Comparison of ENCODE assay signal across 34 cellular contexts in genomic region chr3:126407412-126408044, GRCh38. TPM values are rescaled to one million over a fixed set of nuclear protein-coding genes. Genes with fewer than 3 reads are reported as not detected.
"Had no signal": no experiment of that assay in that cellular context is flagged by ENCODE, and none has a peak within 500 bp of the region (broad histone marks: within the 10 kb centered on the region; RNA-seq: fewer than 3 reads in every experiment).

No MANE protein-coding gene starts in this region.

- ATAC-seq: activated CD8-positive, alpha-beta T cell treated with anti-CD3 and anti-CD28 coated beads, Interleukin-2, amount 10 ng/mL, durations not matched to agents 7 days and 5 days; activated T-helper 17 cell treated with anti-CD3 and anti-CD28 coated beads, Interleukin-2, amount 50 U/mL, for 72 hours; effector memory CD8-positive, alpha-beta T cell; left ventricle myocardium superior; natural killer cell treated with Interleukin-12 subunit alpha and Interleukin-12 subunit beta and Interleukin-15 and Interleukin-18, amount 100 ng/mL, for 72 hours; pancreas; psoas muscle; right cardiac atrium; stimulated activated memory B cell treated with anti-CD40 and anti-IgM and Interleukin-4, amounts not matched to agents 10 μg/mL and 1 μg/mL and 100 μg/mL, for 72 hours had no signal

- H3K27me3 ChIP-seq: adrenal gland, ascending aorta, brain microvascular endothelial cell, pancreas, uterus had no signal

- H3K9me3 Mint-ChIP-seq: activated CD4-positive, alpha-beta T cell treated with anti-CD3 and anti-CD28 coated beads, Interleukin-2, amount 10 ng/mL, durations not matched to agents 7 days and 5 days; activated T-cell treated with anti-CD3 and anti-CD28 coated beads, Interleukin-2, amount 50 U/mL, for 24 hours; activated T-helper 17 cell treated with anti-CD3 and anti-CD28 coated beads, Interleukin-2, amount 50 U/mL, for 72 hours; effector memory CD8-positive, alpha-beta T cell; natural killer cell treated with Interleukin-12 subunit alpha and Interleukin-12 subunit beta and Interleukin-15 and Interleukin-18, amount 100 ng/mL, for 72 hours; stimulated activated memory B cell treated with anti-CD40 and anti-IgM and Interleukin-4, amounts not matched to agents 10 μg/mL and 1 μg/mL and 100 μg/mL, for 72 hours had no signal

- DNase-seq: activated CD4-positive, alpha-beta T cell treated with anti-CD3 and anti-CD28 coated beads, Interleukin-2, amount 10 ng/mL, durations not matched to agents 7 days and 5 days; activated CD4-positive, CD25-positive, alpha-beta regulatory T cell treated with anti-CD3 and anti-CD28 coated beads, Interleukin-2, amount 50 U/mL, for 72 hours; activated CD8-positive, alpha-beta T cell treated with anti-CD3 and anti-CD28 coated beads, Interleukin-2, amount 10 ng/mL, durations not matched to agents 7 days and 5 days; activated naive CD4-positive, alpha-beta T cell; activated T-cell treated with anti-CD3 and anti-CD28 coated beads, Interleukin-2, amount 50 U/mL, for 24 hours; brain microvascular endothelial cell; caudate nucleus; effector memory CD8-positive, alpha-beta T cell; glutamatergic neuron; hippocampal formation; left ventricle myocardium superior; mammary epithelial cell; midbrain; pancreas; psoas muscle; stimulated activated CD4-positive, alpha-beta T cell treated with anti-CD3 and anti-CD28 coated beads, Interleukin-2, amount 100 ng/mL, for 24 hours; stomach; uterus; WERI-Rb-1 had no signal

- H3K36me3 Mint-ChIP-seq: activated naive CD8-positive, alpha-beta T cell; natural killer cell treated with Interleukin-12 subunit alpha and Interleukin-12 subunit beta and Interleukin-15 and Interleukin-18, amount 100 ng/mL, for 72 hours; stimulated activated memory B cell treated with anti-CD40 and anti-IgM and Interleukin-4, amounts not matched to agents 10 μg/mL and 1 μg/mL and 100 μg/mL, for 72 hours had no signal

- H3K4me1 ChIP-seq: adrenal gland, ascending aorta, esophagus muscularis mucosa, pancreas, psoas muscle, stomach, suprapubic skin, tibial nerve, uterus had no signal

- H3K4me3 ChIP-seq: adrenal gland, ascending aorta, dorsolateral prefrontal cortex, esophagus muscularis mucosa, pancreas, psoas muscle, skin epidermis, stomach, suprapubic skin, tibial nerve, uterus had no signal

- H3K27ac Mint-ChIP-seq: activated CD4-positive, alpha-beta T cell treated with anti-CD3 and anti-CD28 coated beads, Interleukin-2, amount 10 ng/mL, durations not matched to agents 7 days and 5 days; activated CD8-positive, alpha-beta T cell treated with anti-CD3 and anti-CD28 coated beads, Interleukin-2, amount 10 ng/mL, durations not matched to agents 7 days and 5 days; activated naive CD8-positive, alpha-beta T cell; activated T-cell treated with anti-CD3 and anti-CD28 coated beads, Interleukin-2, amount 50 U/mL, for 24 hours; activated T-helper 17 cell treated with anti-CD3 and anti-CD28 coated beads, Interleukin-2, amount 50 U/mL, for 72 hours; effector memory CD8-positive, alpha-beta T cell; natural killer cell treated with Interleukin-12 subunit alpha and Interleukin-12 subunit beta and Interleukin-15 and Interleukin-18, amount 100 ng/mL, for 72 hours; stimulated activated memory B cell treated with anti-CD40 and anti-IgM and Interleukin-4, amounts not matched to agents 10 μg/mL and 1 μg/mL and 100 μg/mL, for 72 hours had no signal

- H3K36me3 ChIP-seq: adrenal gland, ascending aorta, brain microvascular endothelial cell, esophagus muscularis mucosa, neutrophil, pancreas, stomach, suprapubic skin, tibial nerve, uterus, WERI-Rb-1 had no signal

- H3K4me3 Mint-ChIP-seq: activated CD4-positive, alpha-beta T cell treated with anti-CD3 and anti-CD28 coated beads, Interleukin-2, amount 10 ng/mL, durations not matched to agents 7 days and 5 days; activated CD8-positive, alpha-beta T cell treated with anti-CD3 and anti-CD28 coated beads, Interleukin-2, amount 10 ng/mL, durations not matched to agents 7 days and 5 days; activated naive CD8-positive, alpha-beta T cell; activated T-cell treated with anti-CD3 and anti-CD28 coated beads, Interleukin-2, amount 50 U/mL, for 24 hours; activated T-helper 17 cell treated with anti-CD3 and anti-CD28 coated beads, Interleukin-2, amount 50 U/mL, for 72 hours; effector memory CD8-positive, alpha-beta T cell; natural killer cell treated with Interleukin-12 subunit alpha and Interleukin-12 subunit beta and Interleukin-15 and Interleukin-18, amount 100 ng/mL, for 72 hours; stimulated activated memory B cell treated with anti-CD40 and anti-IgM and Interleukin-4, amounts not matched to agents 10 μg/mL and 1 μg/mL and 100 μg/mL, for 72 hours had no signal

- H3K4me1 Mint-ChIP-seq: activated CD4-positive, alpha-beta T cell treated with anti-CD3 and anti-CD28 coated beads, Interleukin-2, amount 10 ng/mL, durations not matched to agents 7 days and 5 days; activated T-helper 17 cell treated with anti-CD3 and anti-CD28 coated beads, Interleukin-2, amount 50 U/mL, for 72 hours; stimulated activated memory B cell treated with anti-CD40 and anti-IgM and Interleukin-4, amounts not matched to agents 10 μg/mL and 1 μg/mL and 100 μg/mL, for 72 hours had no signal

- H3K9me3 ChIP-seq: adrenal gland, ascending aorta, neutrophil, pancreas, psoas muscle, stomach, suprapubic skin, tibial nerve, uterus had no signal

- H3K27ac ChIP-seq: adrenal gland, ascending aorta, brain microvascular endothelial cell, dorsolateral prefrontal cortex, esophagus muscularis mucosa, neutrophil, pancreas, psoas muscle, skin epidermis, stomach, suprapubic skin, tibial nerve, uterus, WERI-Rb-1 had no signal

- FAIRE-seq: frontal cortex, pancreas, TTC549 had no signal

RNA-seq across cellular contexts. Expression of gene CFAP100, which starts 12.8 kb away (rescaled TPM):
- total RNA-seq: activated CD4-positive, alpha-beta T cell treated with anti-CD3 and anti-CD28 coated beads, Interleukin-2, amount 10 ng/mL, durations not matched to agents 7 days and 5 days; activated CD8-positive, alpha-beta T cell treated with anti-CD3 and anti-CD28 coated beads, Interleukin-2, amount 10 ng/mL, durations not matched to agents 7 days and 5 days; activated T-helper 17 cell treated with anti-CD3 and anti-CD28 coated beads, Interleukin-2, amount 50 U/mL, for 72 hours; adrenal gland; ascending aorta; esophagus muscularis mucosa; left ventricle myocardium superior; mammary epithelial cell; natural killer cell treated with Interleukin-12 subunit alpha and Interleukin-12 subunit beta and Interleukin-15 and Interleukin-18, amount 100 ng/mL, for 72 hours; pancreas; psoas muscle; right cardiac atrium; stomach; suprapubic skin had no signal
- polyA plus RNA-seq: adrenal gland, mammary epithelial cell, pancreas, psoas muscle, right cardiac atrium, stomach had no signal

RNA-seq across cellular contexts. Expression of gene KLF15, which starts 50.3 kb away (rescaled TPM):
- total RNA-seq: activated CD4-positive, alpha-beta T cell treated with anti-CD3 and anti-CD28 coated beads, Interleukin-2, amount 10 ng/mL, durations not matched to agents 7 days and 5 days; activated CD8-positive, alpha-beta T cell treated with anti-CD3 and anti-CD28 coated beads, Interleukin-2, amount 10 ng/mL, durations not matched to agents 7 days and 5 days had no signal
